Comparison of ENCODE assay signal across 8 cellular contexts in the genomic region with DNA sequence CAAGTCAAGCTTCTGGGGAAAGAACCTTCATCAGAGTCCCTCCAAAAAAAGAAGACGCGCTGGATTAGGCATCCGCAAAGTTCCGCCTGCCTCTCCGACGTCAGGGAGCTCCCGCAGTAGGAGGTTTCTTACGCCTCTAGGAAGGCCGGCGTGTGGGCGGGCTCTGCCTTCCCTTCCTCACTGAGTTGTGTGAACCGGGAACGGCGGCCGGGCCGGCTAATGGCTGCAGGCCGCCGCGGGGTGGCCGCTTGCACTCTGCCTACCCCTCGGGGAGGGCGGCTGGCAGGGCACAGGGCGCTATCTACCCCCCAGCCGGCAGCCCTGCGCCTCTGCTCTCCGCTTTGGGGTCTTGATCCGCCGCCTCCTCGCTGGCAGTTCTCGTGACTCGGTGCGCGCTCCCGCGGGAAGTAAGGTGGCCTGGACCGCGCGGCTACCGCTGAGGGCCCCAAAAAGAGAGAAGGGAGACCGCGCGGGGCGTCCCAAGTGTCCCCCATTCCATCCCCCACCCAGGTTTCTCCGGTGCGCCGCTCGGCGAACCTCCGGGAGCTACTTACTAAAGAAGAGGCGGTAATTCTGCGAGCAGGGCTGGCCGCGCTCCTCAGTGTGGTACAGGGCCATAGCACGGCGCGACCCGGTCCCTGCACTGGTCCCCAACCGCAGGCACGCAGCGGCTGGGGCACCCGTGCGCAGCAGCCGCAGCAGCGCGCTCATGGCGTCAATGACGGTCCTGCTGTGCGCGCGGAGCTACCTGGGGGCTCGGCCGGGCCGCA. TPM values are rescaled to one million over a fixed set of nuclear protein-coding genes. Genes with fewer than 3 reads are reported as not detected.
A peak's percentile ranks its signal among the peaks of the same experiment; 100 is the strongest.
DNase-seq lines count a peak whose midpoint lies in the region; ATAC-seq and TF ChIP-seq lines count a peak whose summit lies in the region.

A gene (minus strand): TSS at position 723 of the 770 bp plus-strand sequence. CDS start 12 bp downstream, at position 711.

- H3K27ac ChIP-seq in left ventricle myocardium inferior (replicated peaks) = peak within 1 kb of the TSS; percentile 99
- peak within 1 kb of the TSS; percentile 93 to 99 for H3K27ac ChIP-seq in prostate gland

- H3K4me3 ChIP-seq in left ventricle myocardium inferior (peak within 1 kb of the TSS; percentile 98), prostate gland (peak within 1 kb of the TSS; percentile 69 to 87)

- H3K27me3 Mint-ChIP-seq in T-helper 17 cell = no peaks in the 10 kb centered on the region

- H3K4me3 Mint-ChIP-seq in T-helper 17 cell = peak within 1 kb of the TSS; percentile 98

- ATAC-seq in HG02678 (IDR thresholded peaks at IDR 0.05; ENCODE audit: unreplicated experiment) (peak; percentile 86), T-helper 17 cell (peak; percentile 84)

- H3K36me3 ChIP-seq in left ventricle myocardium inferior (no peaks in the 10 kb centered on the region), prostate gland (no peaks in the 10 kb centered on the region)

- H3K4me1 ChIP-seq in left ventricle myocardium inferior (peaks cover 59% of the 10 kb centered on the region), prostate gland (replicated peaks) (no peaks in the 10 kb centered on the region)

- H3K4me1 Mint-ChIP-seq in T-helper 17 cell = peaks cover 24% of the 10 kb centered on the region

- H3K27me3 ChIP-seq in left ventricle myocardium inferior (ENCODE audit: low read depth) (no peaks in the 10 kb centered on the region), prostate gland (replicated peaks; ENCODE audit: insufficient read depth) (no peaks in the 10 kb centered on the region)

- peaks cover 2% of the 10 kb centered on the region for H3K36me3 Mint-ChIP-seq in T-helper 17 cell (ENCODE audit: low read depth)

- H3K9me3 ChIP-seq in T-helper 17 cell (ENCODE audit: control insufficient read depth, low read length, poor library complexity, severe bottlenecking) = no peaks in the 10 kb centered on the region
- H3K9me3 ChIP-seq in left ventricle myocardium inferior (replicated peaks) = no peaks in the 10 kb centered on the region
- H3K9me3 ChIP-seq in prostate gland = no peaks in the 10 kb centered on the region

- intact Hi-C loops in left ventricle myocardium inferior (cut with micrococcal nuclease) = no loop called here
- intact Hi-C loops in prostate gland (cut with DNase I) = no loop called here

- 0% methylated on average over 48 of the region's 73 CpGs for WGBS in prostate gland

- TF ChIP-seq CTCF in GM13976 (IDR thresholded peaks at IDR 0.05; ENCODE audit: borderline replicate concordance, control extremely low read depth, extremely low read depth, insufficient read depth, missing control alignments) (no peak), left ventricle myocardium inferior (IDR thresholded peaks at IDR 0.05; ENCODE audit: borderline replicate concordance) (no peak), prostate gland (IDR thresholded peaks at IDR 0.05) (peak in 2 of 4 experiments; percentile 93 to 94)

- peak; percentile 79 for TF ChIP-seq POLR2A in prostate gland (IDR thresholded peaks at IDR 0.05)

- in situ Hi-C loops in GM13976 (cut with MboI; ENCODE audit: low sequenced_read_pairs, unreplicated experiment) = loop anchor here (25.0 kb wide), 4 partner anchors 336 to 1411 kb away; a partner anchor contains a TSS

- H3K27ac Mint-ChIP-seq in T-helper 17 cell = peak within 1 kb of the TSS; percentile 99

- peak; percentile 92 for DNase-seq in GM13976 (ENCODE audit: low spot score)
- peak; percentile 75 for DNase-seq in NCI-H1105 treated with DMSO at 0.1 percent for 48 hours (lab: John Stamatoyannopoulos, UW)
- DNase-seq in T-helper 17 cell = peak; percentile 73 to 83 (median 78)
- DNase-seq in amygdala (lab: John Stamatoyannopoulos, UW) = peak; percentile 26 to 87 (median 76)
- peak; percentile 90 for DNase-seq in left ventricle myocardium inferior
- peak; percentile 83 for DNase-seq in prostate gland (ENCODE audit: low spot score)
- DNase-seq in ureter (ENCODE audit: low spot score) = peak; percentile 87

RNA-seq across cellular contexts. Expression of the gene that starts here (rescaled TPM):
- total RNA-seq in T-helper 17 cell = 10 to 100 TPM; 46.1 to 67.0 TPM
- total RNA-seq in left ventricle myocardium inferior = 83.7 TPM
- total RNA-seq in prostate gland = 100 to 1,000 TPM in 1 of 2 donors, 10 to 100 TPM in 1; 54.0 to 168 TPM
- total RNA-seq in ureter = 98.0 TPM

Comparison
In these comparisons a context has a peak if more than half of its experiments do, and no peak if none do; other contexts are left out.
1. Peak in every context shown above with its lines: DNase-seq, ATAC-seq, H3K4me3 ChIP-seq and H3K27ac ChIP-seq.